In the genomic region with DNA sequence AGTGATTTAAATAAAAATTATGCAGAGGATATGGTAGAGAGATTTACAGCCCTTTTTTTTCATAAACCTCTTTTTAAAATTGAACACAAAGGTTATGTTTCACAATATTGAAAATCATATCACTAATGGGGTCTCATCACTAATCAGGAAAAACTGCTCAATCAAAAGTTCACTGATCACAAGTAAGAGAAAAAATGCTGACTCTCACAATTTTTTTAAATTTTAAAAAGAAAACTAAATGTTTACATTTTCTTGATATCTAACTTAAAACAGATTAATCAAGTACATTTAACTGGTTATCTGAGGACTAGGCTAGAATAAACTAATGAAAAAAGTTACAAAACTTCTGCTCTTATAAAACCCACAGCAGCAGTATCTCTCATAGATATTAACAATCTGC, we compare ENCODE assay signal across 29 cellular contexts.
"Had no signal": no experiment of that assay in that cellular context is flagged by ENCODE, and none has a peak within 500 bp of the region (broad histone marks: within the 10 kb centered on the region; RNA-seq: fewer than 3 reads in every experiment).

No MANE protein-coding gene starts in this region.

- FAIRE-seq: keratinocyte had no signal

- H3K4me3 Mint-ChIP-seq: activated CD4-positive, alpha-beta memory T cell treated with anti-CD3 and anti-CD28 coated beads, Interleukin-2, amount 10 ng/mL, durations not matched to agents 7 days and 5 days; activated CD4-positive, alpha-beta T cell treated with anti-CD3 and anti-CD28 coated beads, Interleukin-2, amount 10 ng/mL, durations not matched to agents 7 days and 5 days; activated naive CD4-positive, alpha-beta T cell treated with anti-CD3 and anti-CD28 coated beads, Interleukin-2, amount 10 ng/mL, durations not matched to agents 7 days and 5 days; activated naive CD8-positive, alpha-beta T cell treated with anti-CD3 and anti-CD28 coated beads, Interleukin-2, amount 10 ng/mL, durations not matched to agents 7 days and 5 days; activated T-cell treated with anti-CD3 and anti-CD28 coated beads, Interleukin-2, amount 50 U/mL, for 24 hours; dendritic cell treated with granulocyte-macrophage colony-stimulating factor and Interleukin-4, amounts not matched to agents 40 ng/mL and 50 ng/mL, for 4 days; endodermal cell; nephron; stimulated activated naive B cell treated with anti-CD40 and anti-IgM and Interleukin-4, amounts not matched to agents 10 μg/mL and 1 μg/mL and 100 μg/mL, for 72 hours; T-helper 17 cell; WTC11 had no signal

- H3K27me3 Mint-ChIP-seq: activated CD4-positive, alpha-beta memory T cell treated with anti-CD3 and anti-CD28 coated beads, Interleukin-2, amount 10 ng/mL, durations not matched to agents 7 days and 5 days; activated CD4-positive, alpha-beta T cell treated with anti-CD3 and anti-CD28 coated beads, Interleukin-2, amount 10 ng/mL, durations not matched to agents 7 days and 5 days; activated naive CD4-positive, alpha-beta T cell treated with anti-CD3 and anti-CD28 coated beads, Interleukin-2, amount 10 ng/mL, durations not matched to agents 7 days and 5 days; activated naive CD8-positive, alpha-beta T cell treated with anti-CD3 and anti-CD28 coated beads, Interleukin-2, amount 10 ng/mL, durations not matched to agents 7 days and 5 days; activated T-cell treated with anti-CD3 and anti-CD28 coated beads, Interleukin-2, amount 50 U/mL, for 24 hours; dendritic cell treated with granulocyte-macrophage colony-stimulating factor and Interleukin-4, amounts not matched to agents 40 ng/mL and 50 ng/mL, for 4 days; progenitor cell of endocrine pancreas; stimulated activated naive B cell treated with anti-CD40 and anti-IgM and Interleukin-4, amounts not matched to agents 10 μg/mL and 1 μg/mL and 100 μg/mL, for 72 hours; T-helper 17 cell had no signal

- H3K4me3 ChIP-seq: hepatocyte, smooth muscle cell, stomach, tibial artery, upper lobe of right lung had no signal

- H3K4me2 ChIP-seq: hepatocyte, smooth muscle cell had no signal

- H3K27me3 ChIP-seq: hepatocyte, stomach, tibial artery, upper lobe of right lung had no signal

- H3K9me3 ChIP-seq: stomach, tibial artery, upper lobe of right lung had no signal

- ATAC-seq: esophagus mucosa; left cardiac atrium; left ventricle myocardium superior; sciatic nerve; stimulated activated naive B cell treated with anti-CD40 and anti-IgM and Interleukin-4, amounts not matched to agents 10 μg/mL and 1 μg/mL and 100 μg/mL, for 72 hours; T-helper 17 cell; upper lobe of right lung; WTC11 had no signal

- H3K9me3 Mint-ChIP-seq: activated CD4-positive, alpha-beta memory T cell treated with anti-CD3 and anti-CD28 coated beads, Interleukin-2, amount 10 ng/mL, durations not matched to agents 7 days and 5 days; activated CD4-positive, alpha-beta T cell treated with anti-CD3 and anti-CD28 coated beads, Interleukin-2, amount 10 ng/mL, durations not matched to agents 7 days and 5 days; activated naive CD4-positive, alpha-beta T cell treated with anti-CD3 and anti-CD28 coated beads, Interleukin-2, amount 10 ng/mL, durations not matched to agents 7 days and 5 days; activated naive CD8-positive, alpha-beta T cell treated with anti-CD3 and anti-CD28 coated beads, Interleukin-2, amount 10 ng/mL, durations not matched to agents 7 days and 5 days; activated T-cell treated with anti-CD3 and anti-CD28 coated beads, Interleukin-2, amount 50 U/mL, for 24 hours; dendritic cell treated with granulocyte-macrophage colony-stimulating factor and Interleukin-4, amounts not matched to agents 40 ng/mL and 50 ng/mL, for 4 days; endodermal cell; nephron; stimulated activated naive B cell treated with anti-CD40 and anti-IgM and Interleukin-4, amounts not matched to agents 10 μg/mL and 1 μg/mL and 100 μg/mL, for 72 hours; WTC11 had no signal

- H2AFZ ChIP-seq: hepatocyte had no signal

- H3K27ac ChIP-seq: hepatocyte, stomach, tibial artery, upper lobe of right lung had no signal

- DNase-seq: activated CD4-positive, alpha-beta T cell treated with anti-CD3 and anti-CD28 coated beads for 1 hour; activated CD8-positive, alpha-beta memory T cell treated with anti-CD3 and anti-CD28 coated beads, Interleukin-2, amount 50 U/mL, for 48 hours; activated gamma-delta T cell; activated naive CD8-positive, alpha-beta T cell treated with anti-CD3 and anti-CD28 coated beads, Interleukin-2, amount 10 ng/mL, durations not matched to agents 7 days and 5 days; activated T-cell treated with anti-CD3 and anti-CD28 coated beads, Interleukin-2, amount 50 U/mL, for 24 hours; foreskin melanocyte; glutamatergic neuron; left cardiac atrium; left ventricle myocardium superior; stimulated activated CD4-positive, alpha-beta T cell treated with anti-CD3 and anti-CD28 coated beads, Interleukin-2, amount 100 ng/mL, for 24 hours; stimulated activated naive B cell treated with anti-CD40 and anti-IgM and Interleukin-4, amounts not matched to agents 10 μg/mL and 1 μg/mL and 100 μg/mL, for 72 hours; stomach; T-helper 17 cell; T1000; tibial artery; upper lobe of right lung had no signal

- H3K4me1 ChIP-seq: upper lobe of right lung had no signal

- H3K27ac Mint-ChIP-seq: activated CD4-positive, alpha-beta memory T cell treated with anti-CD3 and anti-CD28 coated beads, Interleukin-2, amount 10 ng/mL, durations not matched to agents 7 days and 5 days; activated CD4-positive, alpha-beta T cell treated with anti-CD3 and anti-CD28 coated beads, Interleukin-2, amount 10 ng/mL, durations not matched to agents 7 days and 5 days; activated naive CD4-positive, alpha-beta T cell treated with anti-CD3 and anti-CD28 coated beads, Interleukin-2, amount 10 ng/mL, durations not matched to agents 7 days and 5 days; activated naive CD8-positive, alpha-beta T cell treated with anti-CD3 and anti-CD28 coated beads, Interleukin-2, amount 10 ng/mL, durations not matched to agents 7 days and 5 days; activated T-cell treated with anti-CD3 and anti-CD28 coated beads, Interleukin-2, amount 50 U/mL, for 24 hours; dendritic cell treated with granulocyte-macrophage colony-stimulating factor and Interleukin-4, amounts not matched to agents 40 ng/mL and 50 ng/mL, for 4 days; endodermal cell; nephron; progenitor cell of endocrine pancreas; stimulated activated naive B cell treated with anti-CD40 and anti-IgM and Interleukin-4, amounts not matched to agents 10 μg/mL and 1 μg/mL and 100 μg/mL, for 72 hours; T-helper 17 cell; WTC11 had no signal

- H3K4me1 Mint-ChIP-seq: endodermal cell, nephron, WTC11 had no signal
